Comparison of ENCODE assay signal across 15 cellular contexts in genomic region chr15:43968551-43968950, GRCh38.
DNase-seq lines count a peak whose midpoint lies in the region; TF ChIP-seq lines count a peak whose summit lies in the region.
"Had no signal": no experiment of that assay in that cellular context is flagged by ENCODE, and none has a peak within 500 bp of the region (broad histone marks: within the 10 kb centered on the region; RNA-seq: fewer than 3 reads in every experiment).

No MANE protein-coding gene starts in this region.

- H2BK20ac ChIP-seq in H9 (ENCODE audit: low read depth, low read length, poor library complexity, severe bottlenecking) = no peak overlapping the region

- no peak overlapping the region for H2BK5ac ChIP-seq in H9 (ENCODE audit: insufficient read length, low read length)

- H3K23ac ChIP-seq in H9 (ENCODE audit: insufficient read length, low read depth, low read length) = no peak overlapping the region

- H4K20me1 ChIP-seq in H9 (ENCODE audit: control insufficient read depth, insufficient read depth, insufficient read length) = no peaks in the 10 kb centered on the region

- no peaks in the 10 kb centered on the region for H3K23me2 ChIP-seq in H9 (ENCODE audit: insufficient read length, low read depth, low read length, poor library complexity, severe bottlenecking)

- H3K9me3 Mint-ChIP-seq in H9 = no peaks in the 10 kb centered on the region; a peak in 1 of 5 replicates
- H3K9me3 Mint-ChIP-seq: CD4-positive, alpha-beta T cell; IgD-negative memory B cell had no signal

- H3K27me3 Mint-ChIP-seq in H9 (ENCODE audit: low read depth) = no peaks in the 10 kb centered on the region
- H3K27me3 Mint-ChIP-seq: IgD-negative memory B cell had no signal

- H3K4me2 ChIP-seq in H9 (ENCODE audit: insufficient read depth, insufficient read length, low read length) = no peak overlapping the region

- no peaks in the 10 kb centered on the region for H3K79me2 ChIP-seq in H9 (ENCODE audit: insufficient read depth, low read length)

- no peaks in the 10 kb centered on the region for H3K79me1 ChIP-seq in H9 (ENCODE audit: insufficient read depth, low read depth, low read length, poor library complexity, severe bottlenecking)

- TF ChIP-seq CTCF in AG10803 (conservative IDR thresholded peaks at IDR 0.05; ENCODE audit: low read length) (no peak), fibroblast of villous mesenchyme (IDR thresholded peaks at IDR 0.05; ENCODE audit: insufficient read depth, low read depth, low read length) (no peak), H9 (conservative IDR thresholded peaks at IDR 0.05) (no peak)

- H2BK120ac ChIP-seq in H9 (ENCODE audit: low read depth, low read length, poor library complexity, severe bottlenecking) = no peak overlapping the region

- no peak overlapping the region for H3K4ac ChIP-seq in H9 (ENCODE audit: low read depth, low read length)

- H3K14ac ChIP-seq in H9 (ENCODE audit: insufficient read depth, low read length) = no peak overlapping the region

- no peak overlapping the region for H3K9ac ChIP-seq in H9 (ENCODE audit: extremely low read depth, insufficient read length, low read length)

- no peaks in the 10 kb centered on the region for H3K27me3 ChIP-seq in H9 (ENCODE audit: insufficient read depth, low read length)

- H3K27ac ChIP-seq in H9 (ENCODE audit: insufficient read length, low read depth, low read length) = no peak overlapping the region
- H3K27ac ChIP-seq: C4-2B had no signal

- DNase-seq in AG10803 (ENCODE audit: low read depth) (peak; percentile 25), amniotic epithelial cell (ENCODE audit: low read depth) (peak; percentile 8), fibroblast of villous mesenchyme (ENCODE audit: low read depth) (peak; percentile 7), COR-L47 (lab: John Stamatoyannopoulos, UW) (no peak), globus pallidus (ENCODE audit: low spot score) (no peak), H9 (no peak)
- no peak for DNase-seq in activated CD8-positive, alpha-beta memory T cell treated with anti-CD3 and anti-CD28 coated beads for 24 hours
- DNase-seq: 8988T; CD4-positive, alpha-beta T cell; DMS153; DMS79 treated with DMSO at 0.1 percent for 48 hours; EL had no signal

- H2BK12ac ChIP-seq in H9 (ENCODE audit: insufficient read length, low read depth, low read length) = no peak overlapping the region

- H3T11ph ChIP-seq in H9 (ENCODE audit: low read length) = no peak overlapping the region

- WGBS in H9 (ENCODE audit: extremely low coverage, insufficient read length, low lambda C conversion rate) = no CpG with 5 or more reads among the region's 3 CpGs

- no peak overlapping the region for H2BK15ac ChIP-seq in H9 (ENCODE audit: low read depth, low read length)

- no peak overlapping the region for H4K91ac ChIP-seq in H9 (ENCODE audit: insufficient read length, low read depth, low read length)

- no peaks in the 10 kb centered on the region for H3K9me3 ChIP-seq in H9 (ENCODE audit: control insufficient read depth, low read depth, low read length)
- H3K9me3 ChIP-seq: HAP-1 had no signal

- no peak overlapping the region for H3K27ac Mint-ChIP-seq in H9
- H3K27ac Mint-ChIP-seq: CD4-positive, alpha-beta T cell; IgD-negative memory B cell had no signal

- H3K56ac ChIP-seq in H9 (ENCODE audit: insufficient read length, low read depth, low read length) = no peak overlapping the region

- no peak overlapping the region for H2AK5ac ChIP-seq in H9 (ENCODE audit: insufficient read length, low read length)

- H3K4me3 ChIP-seq in AG10803 (ENCODE audit: low read length) = no peak overlapping the region
- no peak overlapping the region for H3K4me3 ChIP-seq in fibroblast of villous mesenchyme (ENCODE audit: low read depth, low read length)
- H3K4me3 ChIP-seq: HAP-1 had no signal

- H2AFZ ChIP-seq in H9 (ENCODE audit: low read length) = no peak overlapping the region

- H3K4me1 Mint-ChIP-seq in H9 = peaks cover 4 to 5% of the 10 kb centered on the region in 2 experiments; a peak in 3 of 4 replicates
- H3K4me1 Mint-ChIP-seq: IgD-negative memory B cell had no signal

- no peak overlapping the region for H3K18ac ChIP-seq in H9 (ENCODE audit: insufficient read length, low read depth, low read length)

- H3K4me3 Mint-ChIP-seq in H9 = no peak overlapping the region
- H3K4me3 Mint-ChIP-seq: CD4-positive, alpha-beta T cell; IgD-negative memory B cell had no signal

- H4K5ac ChIP-seq in H9 (ENCODE audit: insufficient read length, low read depth, low read length) = no peak overlapping the region

- peaks cover 0 to 1% (median 0%) of the 10 kb centered on the region in 3 experiments; a peak in 2 of 7 replicates for H3K36me3 Mint-ChIP-seq in H9 (ENCODE audit: insufficient read depth in 1 of 3, low read depth in 3 of 3)

- no peak overlapping the region for H4K8ac ChIP-seq in H9 (replicated peaks; ENCODE audit: insufficient read length, low read depth, low read length)

- no peaks in the 10 kb centered on the region for H3K4me1 ChIP-seq in H9 (ENCODE audit: insufficient read depth, low read length)
- H3K4me1 ChIP-seq: HAP-1 had no signal

Comparison
In these comparisons a context has a peak if more than half of its experiments do, and no peak if none do; other contexts are left out.
1. DNase-seq: peak in AG10803 (single experiment), amniotic epithelial cell (single experiment) and fibroblast of villous mesenchyme (single experiment); none in activated CD8-positive, alpha-beta memory T cell treated with anti-CD3 and anti-CD28 coated beads for 24 hours (single experiment), COR-L47 (single experiment), globus pallidus (single experiment) and H9 (single experiment).